Comparison of ENCODE assay signal across 12 cellular contexts in genomic region chr18:42275138-42275535, GRCh38.
DNase-seq lines count a peak whose midpoint lies in the region; ATAC-seq, FAIRE-seq and TF ChIP-seq lines count a peak whose summit lies in the region.
"Had no signal": no experiment of that assay in that cellular context is flagged by ENCODE, and none has a peak within 500 bp of the region (broad histone marks: within the 10 kb centered on the region; RNA-seq: fewer than 3 reads in every experiment).

No MANE protein-coding gene starts in this region.

- H3F3A ChIP-seq in GM23338 (replicated peaks; ENCODE audit: low read depth), result no peaks in the 10 kb centered on the region

- RAD21 ChIA-PET in GM12878 (lab: Charles Lee; ENCODE audit: unreplicated experiment), result interaction anchor here (0.7 to 7.1 kb wide), 8 partner anchors 8 to 222 kb away, joined by 3 to 115 read pairs (median 4); no protein-coding TSS in a partner anchor

- WGBS in GM12878 (ENCODE audit: insufficient coverage, insufficient replicate concordance, low lambda C conversion rate, missing lambda C conversion rate), result 39% methylated on average over 2 of the region's 2 CpGs

- TF ChIP-seq EP300 in GM12878 (IDR thresholded peaks at IDR 0.05; ENCODE audit: borderline replicate concordance in 1 of 2, control insufficient read depth in 1 of 2, low read depth in 2 of 2, low read length in 2 of 2), result no peak

- H3K27me3 ChIP-seq in GM23338 (ENCODE audit: insufficient read depth), result no peaks in the 10 kb centered on the region
- H3K27me3 ChIP-seq in Karpas-422 (ENCODE audit: low read length), result no peaks in the 10 kb centered on the region
- no peaks in the 10 kb centered on the region for H3K27me3 ChIP-seq in GM12878 (replicated peaks in 1 of 2; ENCODE audit: control insufficient read depth in 2 of 2, insufficient read depth in 2 of 2, low read length in 1 of 2)
- H3K27me3 ChIP-seq in CD8-positive, alpha-beta T cell (ENCODE audit: insufficient read depth, low read length), result no peaks in the 10 kb centered on the region
- H3K27me3 ChIP-seq: BLaER1 had no signal

- no peak overlapping the region for H2AFZ ChIP-seq in GM23338
- H2AFZ ChIP-seq in Karpas-422 (ENCODE audit: low read length), result no peak overlapping the region
- no peak overlapping the region for H2AFZ ChIP-seq in GM12878 (ENCODE audit: control insufficient read depth, low read depth, low read length)

- FAIRE-seq in GM12878 (lab: Jason Lieb, UNC), result no peak
- FAIRE-seq: H54 had no signal

- intact Hi-C loops in GM12878 (cut with micrococcal nuclease; ENCODE audit: unreplicated experiment), result no loop called here
- intact Hi-C loops in CD8-positive, alpha-beta T cell (cut with DNase I, micrococcal nuclease), result loop anchor here in 1 of 2 experiments (5.0 kb wide), 1 partner anchor 163 kb away; no protein-coding TSS in a partner anchor

- H3K9me3 Mint-ChIP-seq in GM23338, result no peaks in the 10 kb centered on the region
- peaks cover 4% of the 10 kb centered on the region for H3K9me3 Mint-ChIP-seq in nephron progenitor cell
- H3K9me3 Mint-ChIP-seq in CD8-positive, alpha-beta T cell, result no peaks in the 10 kb centered on the region

- H3K36me3 Mint-ChIP-seq in GM23338 (ENCODE audit: low read depth) (no peaks in the 10 kb centered on the region), nephron progenitor cell (ENCODE audit: low read depth) (no peaks in the 10 kb centered on the region)
- H3K36me3 Mint-ChIP-seq in CD8-positive, alpha-beta T cell, result no peaks in the 10 kb centered on the region

- H3K9me3 ChIP-seq in Karpas-422 (ENCODE audit: low read length) (no peaks in the 10 kb centered on the region), GM12878 (replicated peaks; ENCODE audit: control insufficient read depth, insufficient read depth, low read length) (no peaks in the 10 kb centered on the region)
- no peaks in the 10 kb centered on the region for H3K9me3 ChIP-seq in CD8-positive, alpha-beta T cell (ENCODE audit: low read length)
- H3K9me3 ChIP-seq: BLaER1 had no signal

- no TSS peak for BruUV-seq in GM12878 (replicated peaks; lab: Mats Ljungman, UMichigan)

- no peak for TF ChIP-seq POLR2A in GM12878 (IDR thresholded peaks at IDR 0.05; ENCODE audit: low read depth, low read length)

- in situ Hi-C loops in GM12878 (cut with MboI), result no loop called here

- no peaks in the 10 kb centered on the region; the same call in 1 of the 2 replicates for H3K9me2 ChIP-seq in GM23338 (ENCODE audit: insufficient read depth)
- H3K9me2 ChIP-seq in Karpas-422 (replicated peaks; ENCODE audit: insufficient read depth, low read length), result no peaks in the 10 kb centered on the region

- DNase-seq in GM23338 (ENCODE audit: low spot score) (no peak), Karpas-422 (peak; percentile 31), GM12878 (ENCODE audit: low read depth, low spot score) (no peak), nephron progenitor cell (no peak), SKM-1 treated with dmso at 0.1 percent for 144 hours (lab: John Stamatoyannopoulos, UW; ENCODE audit: unreplicated experiment) (no peak), RWPE1 (ENCODE audit: low spot score) (no peak)
- DNase-seq in CD8-positive, alpha-beta T cell, result no peak
- DNase-seq: NCI-H2081, NCI-H345, NCI-H526 treated with DMSO at 0.1 percent for 48 hours had no signal

- peaks cover 12% of the 10 kb centered on the region; the same call in 2 of the 3 replicates for H3K4me1 Mint-ChIP-seq in GM23338
- peaks cover 59% of the 10 kb centered on the region for H3K4me1 Mint-ChIP-seq in nephron progenitor cell
- H3K4me1 Mint-ChIP-seq in CD8-positive, alpha-beta T cell (ENCODE audit: low read depth), result no peaks in the 10 kb centered on the region

- no peaks in the 10 kb centered on the region for H3K36me3 ChIP-seq in GM23338 (ENCODE audit: insufficient read depth)
- H3K36me3 ChIP-seq in Karpas-422 (ENCODE audit: insufficient read depth, low read length), result no peaks in the 10 kb centered on the region
- no peaks in the 10 kb centered on the region for H3K36me3 ChIP-seq in GM12878 (ENCODE audit: control insufficient read depth in 2 of 2, insufficient read depth in 2 of 2, low read length in 1 of 2)
- no peaks in the 10 kb centered on the region for H3K36me3 ChIP-seq in CD8-positive, alpha-beta T cell (ENCODE audit: insufficient read depth, low read length)
- H3K36me3 ChIP-seq: BLaER1 had no signal

- H3K4me3 Mint-ChIP-seq in GM23338, result no peak overlapping the region
- no peak overlapping the region for H3K4me3 Mint-ChIP-seq in nephron progenitor cell
- no peak overlapping the region for H3K4me3 Mint-ChIP-seq in CD8-positive, alpha-beta T cell

- H3K9ac ChIP-seq in Karpas-422 (ENCODE audit: low read length) (no peak overlapping the region), GM12878 (ENCODE audit: control insufficient read depth, insufficient read depth, low read length) (no peak overlapping the region)
- H3K9ac ChIP-seq: BLaER1 had no signal

- H3K27ac ChIP-seq in GM23338 (ENCODE audit: low read depth) (no peak overlapping the region), Karpas-422 (ENCODE audit: low read length) (no peak overlapping the region), GM12878 (ENCODE audit: control insufficient read depth, insufficient read depth) (no peak overlapping the region), RWPE1 (no peak overlapping the region)
- no peak overlapping the region for H3K27ac ChIP-seq in CD8-positive, alpha-beta T cell (ENCODE audit: low read depth, low read length)
- H3K27ac ChIP-seq: BLaER1 had no signal

- TF ChIP-seq CTCF in GM23338 (conservative IDR thresholded peaks at IDR 0.05; ENCODE audit: low read depth in 2 of 2) (no peak), GM12878 (IDR thresholded peaks at IDR 0.05 in 2 of 3, conservative IDR thresholded peaks at IDR 0.05 in 1 of 3; ENCODE audit: control insufficient read depth in 2 of 3, extremely low read depth in 1 of 3, insufficient read depth in 1 of 3, low read depth in 3 of 3, low read length in 3 of 3) (no peak), nephron progenitor cell (IDR thresholded peaks at IDR 0.05) (no peak), RWPE1 (conservative IDR thresholded peaks at IDR 0.05; ENCODE audit: low read depth) (no peak)
- no peak for TF ChIP-seq CTCF in CD8-positive, alpha-beta T cell (IDR thresholded peaks at IDR 0.05)

- H4K20me1 ChIP-seq in GM23338 (replicated peaks; ENCODE audit: insufficient read depth) (no peaks in the 10 kb centered on the region), Karpas-422 (ENCODE audit: insufficient read depth, low read depth, low read length) (no peaks in the 10 kb centered on the region), GM12878 (ENCODE audit: control insufficient read depth, insufficient read depth) (no peaks in the 10 kb centered on the region)
- H4K20me1 ChIP-seq: BLaER1 had no signal

- POLR2A ChIA-PET in GM12878 (lab: Charles Lee) (interaction anchor here (0.5 to 1.4 kb wide), 2 partner anchors 19 to 161 kb away, joined by 3 to 4 read pairs; no protein-coding TSS in a partner anchor), RWPE1 (lab: Yijun Ruan, JAX; ENCODE audit: low non-redundant PET) (no interaction called here)
- POLR2A ChIA-PET in CD8-positive, alpha-beta T cell (lab: Charles Lee), result no interaction called here

- CTCF ChIA-PET in GM12878 (lab: Yijun Ruan, JAX), result interaction anchor here (0.6 to 10.3 kb wide), 11 partner anchors 21 to 1296 kb away, joined by 3 to 204 read pairs (median 4); no protein-coding TSS in a partner anchor
- CTCF ChIA-PET in CD8-positive, alpha-beta T cell (lab: Charles Lee), result interaction anchor here (1.3 kb wide), 1 partner anchor 161 kb away, joined by 3 read pairs; no protein-coding TSS in a partner anchor
- CTCF ChIA-PET in RWPE1 (lab: Yijun Ruan, JAX), result no interaction called here

- H3K27ac Mint-ChIP-seq in GM23338 (peak overlapping the region; percentile 73; the same call in 1 of the 2 replicates), nephron progenitor cell (peak overlapping the region; percentile 27)
- H3K27ac Mint-ChIP-seq in CD8-positive, alpha-beta T cell, result no peak overlapping the region

- H3K27me3 Mint-ChIP-seq in GM23338 (ENCODE audit: insufficient read depth, low read depth, poor library complexity) (no peaks in the 10 kb centered on the region), nephron progenitor cell (ENCODE audit: low read depth, poor library complexity) (no peaks in the 10 kb centered on the region)
- no peaks in the 10 kb centered on the region for H3K27me3 Mint-ChIP-seq in CD8-positive, alpha-beta T cell (ENCODE audit: low read depth)

- H3K79me2 ChIP-seq in GM23338 (replicated peaks; ENCODE audit: insufficient read depth), result no peaks in the 10 kb centered on the region
- H3K79me2 ChIP-seq in Karpas-422 (ENCODE audit: low read length), result no peaks in the 10 kb centered on the region
- H3K79me2 ChIP-seq in GM12878 (ENCODE audit: control insufficient read depth, insufficient read depth, low read length), result no peaks in the 10 kb centered on the region

- H3K4me3 ChIP-seq in GM23338 (no peak overlapping the region), Karpas-422 (ENCODE audit: low read length) (no peak overlapping the region), GM12878 (no peak overlapping the region)
- H3K4me3 ChIP-seq in CD8-positive, alpha-beta T cell (ENCODE audit: low read depth, low read length), result no peak overlapping the region
- H3K4me3 ChIP-seq: BLaER1 had no signal

- H3K4me1 ChIP-seq in GM23338 (ENCODE audit: insufficient read depth), result peaks cover 3% of the 10 kb centered on the region; the same call in 1 of the 2 replicates
- no peaks in the 10 kb centered on the region for H3K4me1 ChIP-seq in Karpas-422 (ENCODE audit: low read length)
- H3K4me1 ChIP-seq in GM12878 (ENCODE audit: control insufficient read depth, insufficient read depth, low read length), result no peaks in the 10 kb centered on the region
- H3K4me1 ChIP-seq in CD8-positive, alpha-beta T cell (ENCODE audit: insufficient read depth, low read length), result no peaks in the 10 kb centered on the region

- SMC1A ChIA-PET in GM12878 (lab: Charles Lee; ENCODE audit: uncharacterized antibody, unreplicated experiment), result interaction anchor here (0.8 to 9.2 kb wide), 9 partner anchors 8 to 222 kb away, joined by 3 to 191 read pairs (median 4); no protein-coding TSS in a partner anchor

- TF ChIP-seq RAD21 in GM12878 (IDR thresholded peaks at IDR 0.05; ENCODE audit: insufficient read depth, low read depth, low read length), result no peak

- H3K4me2 ChIP-seq in GM23338 (no peak overlapping the region; the same call in 1 of the 2 replicates), Karpas-422 (ENCODE audit: low read depth, low read length, poor library complexity, severe bottlenecking) (no peak overlapping the region), GM12878 (ENCODE audit: control insufficient read depth, insufficient read depth) (no peak overlapping the region)
- H3K4me2 ChIP-seq: BLaER1 had no signal

- peak; percentile 49 for ATAC-seq in GM23338
- ATAC-seq in GM12878, result peak; percentile 13; the same call in 1 of the 3 replicates
- ATAC-seq in CD8-positive, alpha-beta T cell, result no peak

TF ChIP-seq in GM23338, 12 proteins besides CTCF, POLR2A, EP300 and RAD21 (continues in another document):
- TF ChIP-seq NANOG (IDR thresholded peaks at IDR 0.05; ENCODE audit: borderline replicate concordance), result no peak
- TF ChIP-seq CREB1 (CRISPR knock-in tag; IDR thresholded peaks at IDR 0.05; ENCODE audit: low read depth), result no peak

TF ChIP-seq in GM12878, 131 proteins besides CTCF, POLR2A, EP300 and RAD21 (continues in another document):
- no peak for TF ChIP-seq RBBP5 (conservative IDR thresholded peaks at IDR 0.05)
- no peak for TF ChIP-seq BMI1 (IDR thresholded peaks at IDR 0.05; ENCODE audit: borderline replicate concordance)
- no peak for TF ChIP-seq NRF1 (conservative IDR thresholded peaks at IDR 0.05; ENCODE audit: low read depth, low read length)
